Comparison of ENCODE assay signal across 20 cellular contexts in genomic region chr14:95409472-95410307, GRCh38.
DNase-seq lines count a peak whose midpoint lies in the region; ATAC-seq and TF ChIP-seq lines count a peak whose summit lies in the region.
"Had no signal": no experiment of that assay in that cellular context is flagged by ENCODE, and none has a peak within 500 bp of the region (broad histone marks: within the 10 kb centered on the region; RNA-seq: fewer than 3 reads in every experiment).

No MANE protein-coding gene starts in this region.

- H3K27me3 ChIP-seq in H9 (ENCODE audit: insufficient read depth, low read length) (no peaks in the 10 kb centered on the region), ascending aorta (no peaks in the 10 kb centered on the region), right cardiac atrium (ENCODE audit: control insufficient read depth, insufficient read depth) (no peaks in the 10 kb centered on the region), gastrocnemius medialis (no peaks in the 10 kb centered on the region), brain microvascular endothelial cell (replicated peaks) (no peaks in the 10 kb centered on the region)
- H3K27me3 ChIP-seq: colonic mucosa had no signal

- no peak for TF ChIP-seq CTCF in H9 (conservative IDR thresholded peaks at IDR 0.05)
- TF ChIP-seq CTCF in ascending aorta (IDR thresholded peaks at IDR 0.05): no peak
- no peak for TF ChIP-seq CTCF in gastrocnemius medialis (IDR thresholded peaks at IDR 0.05 in 4 of 5, conservative IDR thresholded peaks at IDR 0.05 in 1 of 5)
- TF ChIP-seq CTCF in brain microvascular endothelial cell (IDR thresholded peaks at IDR 0.05; ENCODE audit: low read depth, low read length, missing control alignments): no peak

- no peak overlapping the region for H3K4ac ChIP-seq in H9 (ENCODE audit: low read depth, low read length)

- H3K27ac ChIP-seq in H9 (ENCODE audit: insufficient read length, low read depth, low read length): no peak overlapping the region
- peak overlapping the region; percentile 68 for H3K27ac ChIP-seq in ascending aorta
- peak overlapping the region; percentile 37 for H3K27ac ChIP-seq in right cardiac atrium (ENCODE audit: low read length)
- H3K27ac ChIP-seq in gastrocnemius medialis: peak overlapping the region in 3 of 4 donors; percentile 29 to 58 (median 57)
- H3K27ac ChIP-seq in brain microvascular endothelial cell: no peak overlapping the region
- H3K27ac ChIP-seq: colonic mucosa had no signal

- DNase-seq in H9: no peak
- DNase-seq in ascending aorta (ENCODE audit: low spot score in 2 of 2): no peak
- no peak for DNase-seq in right cardiac atrium
- no peak for DNase-seq in gastrocnemius medialis
- DNase-seq in kidney glomerular epithelial cell (lab: John Stamatoyannopoulos, UW): no peak
- DNase-seq in brain microvascular endothelial cell: no peak
- DNase-seq in NOMO-1 treated with dmso at 0.1 percent for 144 hours (lab: John Stamatoyannopoulos, UW; ENCODE audit: unreplicated experiment): no peak
- DNase-seq: activated CD4-positive, CD25-positive, alpha-beta regulatory T cell; activated CD8-positive, alpha-beta memory T cell treated with anti-CD3 and anti-CD28 coated beads, Interleukin-2, amount 50 U/mL, for 48 hours; activated naive CD8-positive, alpha-beta T cell treated with anti-CD3 and anti-CD28 coated beads, Interleukin-2, amount 50 U/mL, for 24 hours; AML-193; colonic mucosa; Karpas-422; left cardiac atrium; NCI-H1694; NCI-H510A treated with DMSO at 0.1 percent for 48 hours; RPMI8226; T-helper 17 cell; trophoblast cell had no signal

- ATAC-seq in right cardiac atrium (no peak), gastrocnemius medialis (peak in 1 of 2 donors; percentile 56)
- ATAC-seq: activated naive CD8-positive, alpha-beta T cell treated with anti-CD3 and anti-CD28 coated beads, Interleukin-2, amount 50 U/mL, for 24 hours; T-helper 17 cell had no signal

- no peak overlapping the region for H2AK5ac ChIP-seq in H9 (ENCODE audit: insufficient read length, low read length)

- no peak for TF ChIP-seq POLR2A in gastrocnemius medialis (IDR thresholded peaks at IDR 0.05)

- H3T11ph ChIP-seq in H9 (ENCODE audit: low read length): no peak overlapping the region

- H3K23me2 ChIP-seq in H9 (ENCODE audit: insufficient read length, low read depth, low read length, poor library complexity, severe bottlenecking): no peaks in the 10 kb centered on the region

- no peaks in the 10 kb centered on the region for H3K36me3 Mint-ChIP-seq in H9 (ENCODE audit: insufficient read depth in 1 of 3, low read depth in 3 of 3)

- H3K27me3 Mint-ChIP-seq in H9 (ENCODE audit: low read depth): peaks cover 11% of the 10 kb centered on the region
- H3K27me3 Mint-ChIP-seq: activated naive CD8-positive, alpha-beta T cell treated with anti-CD3 and anti-CD28 coated beads, Interleukin-2, amount 50 U/mL, for 24 hours; T-helper 17 cell had no signal

- no peaks in the 10 kb centered on the region for H4K20me1 ChIP-seq in H9 (ENCODE audit: control insufficient read depth, insufficient read depth, insufficient read length)

- H4K5ac ChIP-seq in H9 (ENCODE audit: insufficient read length, low read depth, low read length): no peak overlapping the region

- in situ Hi-C loops in gastrocnemius medialis (cut with MboI; ENCODE audit: low sequenced_read_pairs in 4 of 4) (no loop called here), brain microvascular endothelial cell (cut with HindIII; ENCODE audit: low pct_ligation_motif_present, low sequenced_read_pairs) (no loop called here)

- H4K8ac ChIP-seq in H9 (replicated peaks; ENCODE audit: insufficient read length, low read depth, low read length): no peak overlapping the region

- intact Hi-C loops in ascending aorta (cut with DNase I) (no loop called here), right cardiac atrium (cut with DNase I) (loop anchor here in 1 of 4 donors (10.0 kb wide), 1 partner anchor 85 kb away; no protein-coding TSS in a partner anchor), gastrocnemius medialis (cut with DNase I; ENCODE audit: low total_unique reads) (no loop called here)

- no peak overlapping the region for H3K23ac ChIP-seq in H9 (ENCODE audit: insufficient read length, low read depth, low read length)

- H3K36me3 ChIP-seq in ascending aorta (no peaks in the 10 kb centered on the region), gastrocnemius medialis (no peaks in the 10 kb centered on the region), brain microvascular endothelial cell (replicated peaks) (no peaks in the 10 kb centered on the region)
- H3K36me3 ChIP-seq: colonic mucosa had no signal

- H3K18ac ChIP-seq in H9 (ENCODE audit: insufficient read length, low read depth, low read length): no peak overlapping the region

- H2BK120ac ChIP-seq in H9 (ENCODE audit: low read depth, low read length, poor library complexity, severe bottlenecking): no peak overlapping the region

- H3K9me3 ChIP-seq in H9 (ENCODE audit: control insufficient read depth, low read depth, low read length) (no peaks in the 10 kb centered on the region), ascending aorta (no peaks in the 10 kb centered on the region), right cardiac atrium (ENCODE audit: control insufficient read depth, low read length) (no peaks in the 10 kb centered on the region), gastrocnemius medialis (no peaks in the 10 kb centered on the region)
- H3K9me3 ChIP-seq: colonic mucosa had no signal

- H3K4me1 Mint-ChIP-seq in H9: peaks cover 15 to 22% of the 10 kb centered on the region in 2 experiments
- H3K4me1 Mint-ChIP-seq: activated naive CD8-positive, alpha-beta T cell treated with anti-CD3 and anti-CD28 coated beads, Interleukin-2, amount 50 U/mL, for 24 hours had no signal

- H2BK5ac ChIP-seq in H9 (ENCODE audit: insufficient read length, low read length): no peak overlapping the region

- H3K4me2 ChIP-seq in H9 (ENCODE audit: insufficient read depth, insufficient read length, low read length): no peak overlapping the region

- no peak overlapping the region for H2BK20ac ChIP-seq in H9 (ENCODE audit: low read depth, low read length, poor library complexity, severe bottlenecking)

- H3K4me1 ChIP-seq in H9 (ENCODE audit: insufficient read depth, low read length): no peaks in the 10 kb centered on the region
- H3K4me1 ChIP-seq in ascending aorta: peaks cover 4 to 24% of the 10 kb centered on the region in 2 donors
- H3K4me1 ChIP-seq in right cardiac atrium (ENCODE audit: control insufficient read depth, insufficient read depth, low read length): peaks cover 3% of the 10 kb centered on the region
- H3K4me1 ChIP-seq in gastrocnemius medialis: peaks cover 0 to 4% of the 10 kb centered on the region in 2 donors
- H3K4me1 ChIP-seq: colonic mucosa had no signal

- H3K9ac ChIP-seq in H9 (ENCODE audit: extremely low read depth, insufficient read length, low read length): no peak overlapping the region

- no peak overlapping the region for H3K4me3 Mint-ChIP-seq in H9
- H3K4me3 Mint-ChIP-seq: activated naive CD8-positive, alpha-beta T cell treated with anti-CD3 and anti-CD28 coated beads, Interleukin-2, amount 50 U/mL, for 24 hours; T-helper 17 cell had no signal

- no peak overlapping the region for H2BK15ac ChIP-seq in H9 (ENCODE audit: low read depth, low read length)

- no peak overlapping the region for H3K56ac ChIP-seq in H9 (ENCODE audit: insufficient read length, low read depth, low read length)

- no peaks in the 10 kb centered on the region for H3K79me2 ChIP-seq in H9 (ENCODE audit: insufficient read depth, low read length)

- no peaks in the 10 kb centered on the region for H3K9me3 Mint-ChIP-seq in H9
- H3K9me3 Mint-ChIP-seq: activated naive CD8-positive, alpha-beta T cell treated with anti-CD3 and anti-CD28 coated beads, Interleukin-2, amount 50 U/mL, for 24 hours had no signal

- no peaks in the 10 kb centered on the region for H3K79me1 ChIP-seq in H9 (ENCODE audit: insufficient read depth, low read depth, low read length, poor library complexity, severe bottlenecking)

- no peak overlapping the region for H2BK12ac ChIP-seq in H9 (ENCODE audit: insufficient read length, low read depth, low read length)

- H3K14ac ChIP-seq in H9 (ENCODE audit: insufficient read depth, low read length): no peak overlapping the region

- H3K4me3 ChIP-seq in ascending aorta (no peak overlapping the region), right cardiac atrium (ENCODE audit: low read length) (no peak overlapping the region), gastrocnemius medialis (no peak overlapping the region), brain microvascular endothelial cell (ENCODE audit: low read depth, low read length) (no peak overlapping the region)
- H3K4me3 ChIP-seq: colonic mucosa had no signal

- H2AFZ ChIP-seq in H9 (ENCODE audit: low read length): no peak overlapping the region

- H3K27ac Mint-ChIP-seq in H9: 0 out of 7 replicates have a peak overlapping the region, but pooled peaks of 2 of the 3 experiments have one; percentile 29 to 57
- H3K27ac Mint-ChIP-seq: activated naive CD8-positive, alpha-beta T cell treated with anti-CD3 and anti-CD28 coated beads, Interleukin-2, amount 50 U/mL, for 24 hours; progenitor cell of endocrine pancreas; T-helper 17 cell had no signal

- WGBS in H9 (ENCODE audit: extremely low coverage, insufficient read length, low lambda C conversion rate): no CpG with 5 or more reads among the region's 12 CpGs
- 70% methylated on average over 12 of the region's 12 CpGs for WGBS in right cardiac atrium

- no peak overlapping the region for H4K91ac ChIP-seq in H9 (ENCODE audit: insufficient read length, low read depth, low read length)

Comparison
In these comparisons a context has a peak if more than half of its experiments do, and no peak if none do; other contexts are left out.
1. H3K27ac ChIP-seq: peak in ascending aorta (2 of 2), right cardiac atrium (single experiment) and gastrocnemius medialis (3 of 4); none in H9 (single experiment) and brain microvascular endothelial cell (single experiment).